ENCODE assay signal across 1 cellular context in genomic region chr1:91811363-91812025, GRCh38.
A peak's percentile ranks its signal among the peaks of the same experiment; 100 is the strongest.
TF ChIP-seq lines count a peak whose summit lies in the region.

No MANE protein-coding gene starts in this region.

TF ChIP-seq in K562, 482 proteins besides CTCF, POLR2A, EP300 and RAD21 (continued from another document):
- no peak for TF ChIP-seq ARID3A (IDR thresholded peaks at IDR 0.05; ENCODE audit: borderline replicate concordance, low read depth, low read length)
- no peak for TF ChIP-seq ZBTB40 (IDR thresholded peaks at IDR 0.05)
- no peak for TF ChIP-seq ZBTB40 (CRISPR knock-in tag; IDR thresholded peaks at IDR 0.05)
- TF ChIP-seq ZNF384 (IDR thresholded peaks at IDR 0.05; ENCODE audit: low read depth, low read length) = 0 out of 2 replicates have a peak, but pooled peaks have one; percentile 20
- no peak for TF ChIP-seq MEIS2 (IDR thresholded peaks at IDR 0.05; ENCODE audit: partially characterized antibody)
- TF ChIP-seq C11orf30 (IDR thresholded peaks at IDR 0.05; ENCODE audit: low read depth) = peak; percentile 45
TF ChIP-seq in K562: peak in this region for 3.
